In genomic region chr5:68846828-68847227, GRCh38 we compare ENCODE assay signal across 5 cellular contexts.
"Had no signal": no experiment of that assay in that cellular context is flagged by ENCODE, and none has a peak within 500 bp of the region (broad histone marks: within the 10 kb centered on the region; RNA-seq: fewer than 3 reads in every experiment).

No MANE protein-coding gene starts in this region.

- H3K27ac ChIP-seq: HL-60, KMS-11 had no signal

- DNase-seq: IMR-90, KBM-7, KG1 had no signal

- H3K9ac ChIP-seq: KMS-11 had no signal

- H3K4me2 ChIP-seq: KMS-11 had no signal
